In genomic region chr10:76017733-76018433, GRCh38 we compare ENCODE assay signal across 29 cellular contexts.
"Had no signal": no experiment of that assay in that cellular context is flagged by ENCODE, and none has a peak within 500 bp of the region (broad histone marks: within the 10 kb centered on the region; RNA-seq: fewer than 3 reads in every experiment).

No MANE protein-coding gene starts in this region.

- H3K9me3 ChIP-seq: esophagus squamous epithelium, lower lobe of right lung, neutrophil, right lobe of liver, suprapubic skin, transverse colon, upper lobe of right lung, uterus had no signal

- DNase-seq: dermis blood vessel endothelial cell; effector memory CD8-positive, alpha-beta T cell; erythroblast; esophagus squamous epithelium; foreskin melanocyte; hypothalamus; immature natural killer cell; islet precursor cell; kidney glomerular epithelial cell; left colon; left ventricle myocardium superior; lower lobe of right lung; natural killer cell; right lobe of liver; stimulated activated CD4-positive, alpha-beta T cell treated with anti-CD3 and anti-CD28 coated beads, Interleukin-12 subunit alpha, Interleukin-12 subunit beta, amount 100 ng/mL, for 4 hours; stimulated activated CD4-positive, alpha-beta T cell treated with anti-CD3 and anti-CD28 coated beads, Interleukin-1b, Interleukin-23, amount 100 ng/mL, for 48 hours; stimulated activated CD4-positive, alpha-beta T cell treated with anti-CD3 and anti-CD28 coated beads, Interleukin-4, amount 100 ng/mL, for 1 hour; stimulated activated CD8-positive, alpha-beta memory T cell treated with anti-CD3 and anti-CD28 coated beads, Interleukin-4, amount 100 ng/mL, for 48 hours; stimulated activated naive CD4-positive, alpha-beta T cell; stimulated activated naive CD8-positive, alpha-beta T cell treated with anti-CD3 and anti-CD28 coated beads, Interleukin-15, amount 100 ng/mL, for 72 hours; transverse colon; upper lobe of right lung; uterus had no signal

- FAIRE-seq: endometrium had no signal

- ATAC-seq: effector memory CD8-positive, alpha-beta T cell; left colon; left ventricle myocardium superior; lower lobe of right lung; natural killer cell; stimulated activated naive CD8-positive, alpha-beta T cell treated with anti-CD3 and anti-CD28 coated beads, Interleukin-15, amount 100 ng/mL, for 72 hours; upper lobe of right lung had no signal

- H3K4me1 ChIP-seq: esophagus squamous epithelium, lower lobe of right lung, parathyroid adenoma, suprapubic skin, transverse colon, upper lobe of right lung, uterus had no signal

- H3K27ac ChIP-seq: coronary artery, esophagus squamous epithelium, lower lobe of right lung, neutrophil, parathyroid adenoma, right lobe of liver, suprapubic skin, transverse colon, upper lobe of right lung, uterus had no signal

- H3K36me3 ChIP-seq: esophagus squamous epithelium, lower lobe of right lung, neutrophil, right lobe of liver, suprapubic skin, transverse colon, upper lobe of right lung, uterus had no signal

- H3K4me2 ChIP-seq: smooth muscle cell had no signal

- H3K4me3 ChIP-seq: coronary artery, esophagus squamous epithelium, lower lobe of right lung, right lobe of liver, smooth muscle cell, suprapubic skin, transverse colon, upper lobe of right lung, uterus had no signal
